In the genomic region with DNA sequence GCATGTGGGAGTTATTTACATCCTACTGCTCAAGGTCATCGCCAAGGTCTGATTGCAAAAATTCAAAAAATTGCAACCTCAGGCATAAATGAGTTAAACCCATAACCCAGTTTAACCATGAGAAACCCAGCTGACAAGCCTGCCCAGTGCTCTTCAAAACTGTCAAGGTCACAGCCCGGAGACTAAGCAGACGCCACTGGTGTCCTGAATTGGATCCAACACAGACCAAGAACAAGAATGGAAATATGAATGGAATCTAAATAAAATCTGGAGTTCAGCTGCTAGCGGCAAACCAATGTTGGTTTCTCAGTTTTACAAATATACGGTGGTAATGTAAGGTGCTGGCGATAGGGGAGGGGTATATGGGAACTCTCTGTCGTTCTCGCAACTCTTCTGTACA, we compare ENCODE assay signal across 1 cellular context.
TF ChIP-seq lines count a peak whose summit lies in the region.

No MANE protein-coding gene starts in this region.

TF ChIP-seq in SK-N-SH, 30 proteins besides CTCF, POLR2A, EP300 and RAD21:
- TF ChIP-seq POLR2AphosphoS5 (IDR thresholded peaks at IDR 0.05; ENCODE audit: low read depth, low read length) (peak; percentile 22; the same call in 1 of the 2 replicates), TCF12 (IDR thresholded peaks at IDR 0.05) (peak; percentile 86), FOXJ3 (CRISPR knock-in tag; IDR thresholded peaks at IDR 0.05) (no peak), NFIC (IDR thresholded peaks at IDR 0.05; ENCODE audit: borderline replicate concordance) (0 out of 2 replicates have a peak, but pooled peaks have one; percentile 17)
- TF ChIP-seq, protein P1, sequence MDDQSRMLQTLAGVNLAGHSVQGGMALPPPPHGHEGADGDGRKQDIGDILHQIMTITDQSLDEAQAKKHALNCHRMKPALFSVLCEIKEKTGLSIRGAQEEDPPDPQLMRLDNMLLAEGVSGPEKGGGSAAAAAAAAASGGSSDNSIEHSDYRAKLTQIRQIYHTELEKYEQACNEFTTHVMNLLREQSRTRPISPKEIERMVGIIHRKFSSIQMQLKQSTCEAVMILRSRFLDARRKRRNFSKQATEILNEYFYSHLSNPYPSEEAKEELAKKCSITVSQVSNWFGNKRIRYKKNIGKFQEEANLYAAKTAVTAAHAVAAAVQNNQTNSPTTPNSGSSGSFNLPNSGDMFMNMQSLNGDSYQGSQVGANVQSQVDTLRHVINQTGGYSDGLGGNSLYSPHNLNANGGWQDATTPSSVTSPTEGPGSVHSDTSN (IDR thresholded peaks at IDR 0.05), result peak; percentile 68
- TF ChIP-seq, protein P2, sequence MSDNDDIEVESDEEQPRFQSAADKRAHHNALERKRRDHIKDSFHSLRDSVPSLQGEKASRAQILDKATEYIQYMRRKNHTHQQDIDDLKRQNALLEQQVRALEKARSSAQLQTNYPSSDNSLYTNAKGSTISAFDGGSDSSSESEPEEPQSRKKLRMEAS (IDR thresholded peaks at IDR 0.05; ENCODE audit: low read depth), result no peak
